In genomic region chr7:73822319-73823173, GRCh38 we compare ENCODE assay signal across 8 cellular contexts. TPM values are rescaled to one million over a fixed set of nuclear protein-coding genes. Genes with fewer than 3 reads are reported as not detected.
DNase-seq lines count a peak whose midpoint lies in the region; ATAC-seq and TF ChIP-seq lines count a peak whose summit lies in the region.

No MANE protein-coding gene starts in this region.

- H3K4me3 ChIP-seq in Caco-2 (ENCODE audit: low read depth, low read length), result no peak overlapping the region
- no peak overlapping the region for H3K4me3 ChIP-seq in neural progenitor cell
- no peak overlapping the region for H3K4me3 ChIP-seq in coronary artery

- H3K36me3 Mint-ChIP-seq in Caco-2 (ENCODE audit: insufficient read depth, unreplicated experiment), result peaks cover 6% of the 10 kb centered on the region
- H3K36me3 Mint-ChIP-seq in chondrocyte (ENCODE audit: low read depth), result no peaks in the 10 kb centered on the region
- H3K36me3 Mint-ChIP-seq in neural progenitor cell, result no peaks in the 10 kb centered on the region

- DNase-seq in Caco-2 (peak; percentile 81 to 94), NCI-H2196 treated with DMSO at 0.1 percent for 48 hours (lab: John Stamatoyannopoulos, UW; ENCODE audit: unreplicated experiment) (peak; percentile 88), chondrocyte (ENCODE audit: low spot score) (no peak), neural progenitor cell (ENCODE audit: low spot score) (peak; percentile 51), coronary artery (ENCODE audit: low spot score) (no peak)

- H3K9me3 ChIP-seq in Caco-2 (no peaks in the 10 kb centered on the region), neural progenitor cell (ENCODE audit: low read depth) (no peaks in the 10 kb centered on the region)

- TF ChIP-seq CTCF in Caco-2 (IDR thresholded peaks at IDR 0.05; ENCODE audit: insufficient read depth in 1 of 2, low read depth in 1 of 2, low read length in 1 of 2, severe bottlenecking in 1 of 2, unreplicated experiment in 1 of 2) (no peak), chondrocyte (IDR thresholded peaks at IDR 0.05) (no peak), neural progenitor cell (IDR thresholded peaks at IDR 0.05) (no peak), coronary artery (IDR thresholded peaks at IDR 0.05) (no peak)

- no peaks in the 10 kb centered on the region for H3K36me3 ChIP-seq in Caco-2 (ENCODE audit: control insufficient read depth, insufficient read depth, low read length)
- no peaks in the 10 kb centered on the region for H3K36me3 ChIP-seq in neural progenitor cell

- H3K4me3 Mint-ChIP-seq in Caco-2 (ENCODE audit: unreplicated experiment) (peak overlapping the region; percentile 58), chondrocyte (ENCODE audit: unreplicated experiment) (no peak overlapping the region), neural progenitor cell (no peak overlapping the region)

- POLR2A ChIA-PET in Caco-2 (lab: Charles Lee), result interaction anchor here (0.9 to 1.0 kb wide), 2 partner anchors 30 to 52 kb away, joined by 3 read pairs; partner anchors contain the start of gene CLDN3

- peaks cover 32% of the 10 kb centered on the region for H3K4me1 ChIP-seq in Caco-2
- no peaks in the 10 kb centered on the region for H3K4me1 ChIP-seq in neural progenitor cell

- H3F3A ChIP-seq in neural progenitor cell (ENCODE audit: low read depth), result no peaks in the 10 kb centered on the region

- H3K27ac ChIP-seq in neural progenitor cell (no peak overlapping the region), coronary artery (no peak overlapping the region)

- H3K27me3 ChIP-seq in Caco-2 (replicated peaks; ENCODE audit: control insufficient read depth, insufficient read depth, low read length), result no peaks in the 10 kb centered on the region
- no peaks in the 10 kb centered on the region for H3K27me3 ChIP-seq in neural progenitor cell

- ATAC-seq in HG03521 (IDR thresholded peaks at IDR 0.05; ENCODE audit: unreplicated experiment) (no peak), GM19395 (IDR thresholded peaks at IDR 0.05; ENCODE audit: unreplicated experiment) (no peak), GM21786 (IDR thresholded peaks at IDR 0.05; ENCODE audit: unreplicated experiment) (no peak)

- H3K9ac ChIP-seq in neural progenitor cell, result no peak overlapping the region

- H3K4me1 Mint-ChIP-seq in Caco-2 (ENCODE audit: low read depth, unreplicated experiment) (peaks cover 36% of the 10 kb centered on the region), chondrocyte (ENCODE audit: low read depth) (peaks cover 21% of the 10 kb centered on the region), neural progenitor cell (peaks cover 21% of the 10 kb centered on the region)

- H4K20me1 ChIP-seq in neural progenitor cell (ENCODE audit: low read depth), result no peaks in the 10 kb centered on the region

- H3K9me3 Mint-ChIP-seq in Caco-2 (ENCODE audit: unreplicated experiment), result no peaks in the 10 kb centered on the region
- H3K9me3 Mint-ChIP-seq in chondrocyte (ENCODE audit: low read depth), result no peaks in the 10 kb centered on the region
- no peaks in the 10 kb centered on the region for H3K9me3 Mint-ChIP-seq in neural progenitor cell

- BruUV-seq in Caco-2 (replicated peaks; lab: Mats Ljungman, UMichigan), result no TSS peak

- H3K27ac Mint-ChIP-seq in Caco-2 (ENCODE audit: unreplicated experiment) (peak overlapping the region; percentile 84), chondrocyte (ENCODE audit: unreplicated experiment) (peak overlapping the region; percentile 79), neural progenitor cell (peak overlapping the region; percentile 42)

- no peak overlapping the region for H3K4me2 ChIP-seq in neural progenitor cell

- H3K79me2 ChIP-seq in neural progenitor cell (ENCODE audit: low read depth), result no peaks in the 10 kb centered on the region

- intact Hi-C loops in Caco-2 (cut with micrococcal nuclease; ENCODE audit: unreplicated experiment), result loop anchor here (1.0 kb wide), 1 partner anchor 8 kb away; the partner anchor contains the start of gene CLDN4

- CTCF ChIA-PET in Caco-2 (lab: Charles Lee), result interaction anchor here (0.9 kb wide), 1 partner anchor 33 kb away, joined by 3 read pairs; no protein-coding TSS in a partner anchor

- H2AFZ ChIP-seq in neural progenitor cell (replicated peaks), result no peak overlapping the region

- H3K27me3 Mint-ChIP-seq in Caco-2 (ENCODE audit: insufficient read depth, unreplicated experiment) (no peaks in the 10 kb centered on the region), chondrocyte (ENCODE audit: low read depth) (no peaks in the 10 kb centered on the region), neural progenitor cell (ENCODE audit: insufficient read depth, low read depth) (peaks cover 16% of the 10 kb centered on the region)

RNA-seq across cellular contexts. Expression of gene CLDN4, which starts 8.2 kb away (rescaled TPM):
- 249 TPM in 2 replicates for total RNA-seq in Caco-2 (2022)
- total RNA-seq in chondrocyte, result 0.35 to 0.80 TPM (median 0.51 TPM) in 3 replicates
- total RNA-seq in neural progenitor cell (ENCODE audit: low replicate concordance), result 2.8 TPM in 1 of 2 replicates, not detected in the other

RNA-seq across cellular contexts. Expression of gene METTL27, which starts 19.8 kb away (rescaled TPM):
- 1.5 and 1.7 TPM in 2 replicates for total RNA-seq in Caco-2 (2022)
- total RNA-seq in chondrocyte, result 0.51 to 1.7 TPM (median 0.99 TPM) in 3 replicates
- total RNA-seq in neural progenitor cell (ENCODE audit: low replicate concordance), result 10.5 and 12.0 TPM in 2 replicates

RNA-seq across cellular contexts. Expression of gene TMEM270, which starts 38.4 kb away (rescaled TPM):
- total RNA-seq in Caco-2 (2022), result not detected in 2 replicates
- 0.25 TPM in 1 of 3 replicates, not detected in the others for total RNA-seq in chondrocyte
- total RNA-seq in neural progenitor cell (ENCODE audit: low replicate concordance), result not detected in 2 replicates

RNA-seq across cellular contexts. Expression of gene CLDN3, which starts 52.5 kb away (rescaled TPM):
- total RNA-seq in Caco-2 (2022) (19.6 and 21.0 TPM in 2 replicates), chondrocyte (0.32 TPM in 1 of 3 replicates, not detected in the others), neural progenitor cell (ENCODE audit: low replicate concordance) (1.6 and 14.2 TPM in 2 replicates)

Comparison
In these comparisons a context has a peak if more than half of its experiments do, and no peak if none do; other contexts are left out.
1. DNase-seq: peak in Caco-2 (2 of 2), NCI-H2196 treated with DMSO at 0.1 percent for 48 hours (single experiment) and neural progenitor cell (single experiment); none in chondrocyte (single experiment) and coronary artery (single experiment).
2. RNA of gene CLDN4, which starts 8.2 kb away (total RNA-seq): 249 TPM in Caco-2; 0.35 to 0.80 TPM in chondrocyte and 2.8 TPM in neural progenitor cell; every median in the first group is over 10 times any median in the second.
3. Peak in every context shown above with its lines, with median percentiles within 50 percentile points of each other: H3K27ac Mint-ChIP-seq.